9 cellular contexts compared by ENCODE assay signal in genomic region chr5:141340781-141341354, GRCh38. TPM values are rescaled to one million over a fixed set of nuclear protein-coding genes. Genes with fewer than 3 reads are reported as not detected.
"Had no signal": no experiment of that assay in that cellular context is flagged by ENCODE, and none has a peak within 500 bp of the region (broad histone marks: within the 10 kb centered on the region; RNA-seq: fewer than 3 reads in every experiment).

No MANE protein-coding gene starts in this region.

RNA-seq across cellular contexts. Expression of gene PCDHGA2, which starts 2.3 kb away (rescaled TPM):
- total RNA-seq: activated CD4-positive, alpha-beta memory T cell treated with anti-CD3 and anti-CD28 coated beads for 36 hours; activated CD4-positive, alpha-beta T cell treated with anti-CD3 and anti-CD28 coated beads for 36 hours; activated CD4-positive, alpha-beta T cell treated with anti-CD3 and anti-CD28 coated beads, Interleukin-2, amount 10 ng/mL, durations not matched to agents 7 days and 5 days; activated CD8-positive, alpha-beta memory T cell treated with anti-CD3 and anti-CD28 coated beads, Interleukin-2, amount 10 ng/mL, durations not matched to agents 7 days and 5 days; activated CD8-positive, alpha-beta T cell treated with anti-CD3 and anti-CD28 coated beads for 36 hours; activated CD8-positive, alpha-beta T cell treated with anti-CD3 and anti-CD28 coated beads, Interleukin-2, amount 10 ng/mL, durations not matched to agents 7 days and 5 days; T-helper 17 cell had no signal

RNA-seq across cellular contexts. Expression of gene PCDHGA3, which starts 2.8 kb away (rescaled TPM):
- total RNA-seq: activated CD4-positive, alpha-beta memory T cell treated with anti-CD3 and anti-CD28 coated beads for 36 hours; activated CD4-positive, alpha-beta memory T cell treated with anti-CD3 and anti-CD28 coated beads, Interleukin-2, amount 10 ng/mL, durations not matched to agents 7 days and 5 days; activated CD4-positive, alpha-beta T cell treated with anti-CD3 and anti-CD28 coated beads for 36 hours; activated CD4-positive, alpha-beta T cell treated with anti-CD3 and anti-CD28 coated beads, Interleukin-2, amount 10 ng/mL, durations not matched to agents 7 days and 5 days; activated CD8-positive, alpha-beta memory T cell treated with anti-CD3 and anti-CD28 coated beads for 36 hours; activated CD8-positive, alpha-beta T cell treated with anti-CD3 and anti-CD28 coated beads for 36 hours; activated CD8-positive, alpha-beta T cell treated with anti-CD3 and anti-CD28 coated beads, Interleukin-2, amount 10 ng/mL, durations not matched to agents 7 days and 5 days had no signal

RNA-seq across cellular contexts. Expression of gene PCDHGB1, which starts 9.0 kb away (rescaled TPM):
- total RNA-seq: activated CD4-positive, alpha-beta memory T cell treated with anti-CD3 and anti-CD28 coated beads for 36 hours; activated CD4-positive, alpha-beta T cell treated with anti-CD3 and anti-CD28 coated beads for 36 hours; activated CD4-positive, alpha-beta T cell treated with anti-CD3 and anti-CD28 coated beads, Interleukin-2, amount 10 ng/mL, durations not matched to agents 7 days and 5 days; activated CD8-positive, alpha-beta memory T cell treated with anti-CD3 and anti-CD28 coated beads for 36 hours; activated CD8-positive, alpha-beta memory T cell treated with anti-CD3 and anti-CD28 coated beads, Interleukin-2, amount 10 ng/mL, durations not matched to agents 7 days and 5 days; activated CD8-positive, alpha-beta T cell treated with anti-CD3 and anti-CD28 coated beads for 36 hours; activated CD8-positive, alpha-beta T cell treated with anti-CD3 and anti-CD28 coated beads, Interleukin-2, amount 10 ng/mL, durations not matched to agents 7 days and 5 days had no signal

RNA-seq across cellular contexts. Expression of gene PCDHGA1, which starts 10.6 kb away (rescaled TPM):
- total RNA-seq: activated CD4-positive, alpha-beta memory T cell treated with anti-CD3 and anti-CD28 coated beads for 36 hours; activated CD8-positive, alpha-beta memory T cell treated with anti-CD3 and anti-CD28 coated beads, Interleukin-2, amount 10 ng/mL, durations not matched to agents 7 days and 5 days; activated CD8-positive, alpha-beta T cell treated with anti-CD3 and anti-CD28 coated beads, Interleukin-2, amount 10 ng/mL, durations not matched to agents 7 days and 5 days; T-helper 17 cell had no signal

RNA-seq across cellular contexts. Expression of gene PCDHGA4, which starts 14.0 kb away (rescaled TPM):
- total RNA-seq: activated CD4-positive, alpha-beta T cell treated with anti-CD3 and anti-CD28 coated beads, Interleukin-2, amount 10 ng/mL, durations not matched to agents 7 days and 5 days; activated CD8-positive, alpha-beta T cell treated with anti-CD3 and anti-CD28 coated beads for 36 hours had no signal
